10 cellular contexts compared by ENCODE assay signal in the genomic region with DNA sequence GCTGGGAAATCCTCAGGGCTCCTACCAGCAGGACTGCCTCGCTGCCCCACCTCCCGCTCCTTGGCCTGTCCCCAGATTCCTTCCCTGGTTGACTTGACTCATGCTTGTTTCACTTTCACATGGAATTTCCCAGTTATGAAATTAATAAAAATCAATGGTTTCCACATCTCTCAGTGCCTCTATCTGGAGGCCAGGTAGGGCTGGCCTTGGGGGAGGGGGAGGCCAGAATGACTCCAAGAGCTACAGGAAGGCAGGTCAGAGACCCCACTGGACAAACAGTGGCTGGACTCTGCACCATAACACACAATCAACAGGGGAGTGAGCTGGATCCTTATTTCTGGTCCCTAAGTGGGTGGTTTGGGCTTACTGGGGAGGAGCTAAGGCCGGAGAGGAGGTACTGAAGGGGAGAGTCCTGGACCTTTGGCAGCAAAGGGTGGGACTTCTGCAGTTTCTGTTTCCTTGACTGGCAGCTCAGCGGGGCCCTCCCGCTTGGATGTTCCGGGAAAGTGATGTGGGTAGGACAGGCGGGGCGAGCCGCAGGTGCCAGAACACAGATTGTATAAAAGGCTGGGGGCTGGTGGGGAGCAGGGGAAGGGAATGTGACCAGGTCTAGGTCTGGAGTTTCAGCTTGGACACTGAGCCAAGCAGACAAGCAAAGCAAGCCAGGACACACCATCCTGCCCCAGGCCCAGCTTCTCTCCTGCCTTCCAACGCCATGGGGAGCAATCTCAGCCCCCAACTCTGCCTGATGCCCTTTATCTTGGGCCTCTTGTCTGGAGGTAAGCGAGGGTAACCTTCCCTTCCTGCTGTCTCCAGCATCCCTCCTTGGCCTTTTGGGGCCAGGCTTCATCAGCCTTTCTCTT. TPM values are rescaled to one million over a fixed set of nuclear protein-coding genes. Genes with fewer than 3 reads are reported as not detected.
A peak's percentile ranks its signal among the peaks of the same experiment; 100 is the strongest.
DNase-seq lines count a peak whose midpoint lies in the region; ATAC-seq and TF ChIP-seq lines count a peak whose summit lies in the region.
"Had no signal": no experiment of that assay in that cellular context is flagged by ENCODE, and none has a peak within 500 bp of the region (broad histone marks: within the 10 kb centered on the region; RNA-seq: fewer than 3 reads in every experiment).

CFB (plus strand) TSS at position 589 of the 863 bp plus-strand sequence; CDS start at position 716, 127 bp downstream.

- no peak for TF ChIP-seq EP300 in SK-N-SH (IDR thresholded peaks at IDR 0.05; ENCODE audit: borderline replicate concordance in 1 of 2, low read depth in 1 of 2, low read length in 1 of 2)

- H3K36me3 ChIP-seq in Caco-2 (ENCODE audit: control insufficient read depth, insufficient read depth, low read length) (no peaks in the 10 kb centered on the region), SK-N-SH (replicated peaks in 1 of 2; ENCODE audit: control insufficient read depth in 1 of 2, insufficient read depth in 2 of 2, low read length in 1 of 2) (peaks cover 0 to under 1% of the 10 kb centered on the region in 2 experiments)

- no peak for TF ChIP-seq POLR2A in erythroblast (IDR thresholded peaks at IDR 0.05; ENCODE audit: low read length)

- no peak for TF ChIP-seq RAD21 in SK-N-SH (IDR thresholded peaks at IDR 0.05; ENCODE audit: low read length)

- H3K4me3 Mint-ChIP-seq in Caco-2 (ENCODE audit: unreplicated experiment) (peak within 1 kb of the TSS; percentile 58), progenitor cell of endocrine pancreas (ENCODE audit: low read depth) (peak within 1 kb of the TSS; percentile 33)
- H3K4me3 Mint-ChIP-seq: natural killer cell treated with Interleukin-12 subunit alpha and Interleukin-12 subunit beta and Interleukin-15 and Interleukin-18, amount 100 ng/mL, for 72 hours; T-helper 17 cell had no signal

- peaks cover 15% of the 10 kb centered on the region for H3F3A ChIP-seq in SK-N-SH (replicated peaks; ENCODE audit: insufficient read depth)

- H3K36me3 Mint-ChIP-seq in Caco-2 (ENCODE audit: insufficient read depth, unreplicated experiment) (peaks cover 23% of the 10 kb centered on the region), progenitor cell of endocrine pancreas (ENCODE audit: insufficient read depth) (no peaks in the 10 kb centered on the region)
- H3K36me3 Mint-ChIP-seq: natural killer cell treated with Interleukin-12 subunit alpha and Interleukin-12 subunit beta and Interleukin-15 and Interleukin-18, amount 100 ng/mL, for 72 hours had no signal

- H4K20me1 ChIP-seq in SK-N-SH (ENCODE audit: insufficient read depth): no peaks in the 10 kb centered on the region

- peak within 1 kb of the TSS; percentile 33 for H3K4me3 ChIP-seq in Caco-2 (ENCODE audit: low read depth, low read length)
- peak within 1 kb of the TSS; percentile 36 to 49; a peak in 3 of 4 replicates for H3K4me3 ChIP-seq in SK-N-SH (ENCODE audit: low read depth in 2 of 2, low read length in 1 of 2)
- peak within 1 kb of the TSS; percentile 34 for H3K4me3 ChIP-seq in fibroblast of pulmonary artery (replicated peaks; ENCODE audit: low read depth, low read length)

- H2AFZ ChIP-seq in SK-N-SH (ENCODE audit: low read depth): peak within 1 kb of the TSS; percentile 89

- intact Hi-C loops in Caco-2 (cut with micrococcal nuclease; ENCODE audit: unreplicated experiment): loop anchor here (1.0 kb wide), 1 partner anchor 14 kb away; the partner anchor contains the start of gene SKIC2

- H3K79me2 ChIP-seq in SK-N-SH (ENCODE audit: insufficient read depth): no peaks in the 10 kb centered on the region

- peak within 1 kb of the TSS; percentile 78 for H3K4me2 ChIP-seq in SK-N-SH

- H3K27me3 Mint-ChIP-seq in Caco-2 (ENCODE audit: insufficient read depth, unreplicated experiment) (no peaks in the 10 kb centered on the region), progenitor cell of endocrine pancreas (peaks cover 11% of the 10 kb centered on the region)

- in situ Hi-C loops in GM13976 (cut with MboI; ENCODE audit: low sequenced_read_pairs, unreplicated experiment): no loop called here

- H3K27ac ChIP-seq in SK-N-SH (ENCODE audit: low read depth in 2 of 2, low read length in 1 of 2): peak within 1 kb of the TSS; percentile 80 to 92

- WGBS in SK-N-SH (ENCODE audit: low lambda C conversion rate): 13% methylated on average over 9 of the region's 11 CpGs

- H3K9ac ChIP-seq in SK-N-SH: peak within 1 kb of the TSS; percentile 52

- H3K27me3 ChIP-seq in Caco-2 (replicated peaks; ENCODE audit: control insufficient read depth, insufficient read depth, low read length) (no peaks in the 10 kb centered on the region), SK-N-SH (ENCODE audit: insufficient read depth) (no peaks in the 10 kb centered on the region)

- no TSS peak for BruUV-seq in Caco-2 (replicated peaks; lab: Mats Ljungman, UMichigan)

- TF ChIP-seq CTCF in Caco-2 (IDR thresholded peaks at IDR 0.05; ENCODE audit: insufficient read depth in 1 of 2, low read depth in 1 of 2, low read length in 1 of 2, severe bottlenecking in 1 of 2, unreplicated experiment in 1 of 2) (no peak), SK-N-SH (IDR thresholded peaks at IDR 0.05) (no peak), fibroblast of pulmonary artery (IDR thresholded peaks at IDR 0.05; ENCODE audit: low read length, missing control alignments) (no peak), progenitor cell of endocrine pancreas (IDR thresholded peaks at IDR 0.05; ENCODE audit: unreplicated experiment) (no peak), GM13976 (IDR thresholded peaks at IDR 0.05; ENCODE audit: borderline replicate concordance, control extremely low read depth, extremely low read depth, insufficient read depth, missing control alignments) (no peak)

- ATAC-seq in HG02623 (IDR thresholded peaks at IDR 0.05; ENCODE audit: unreplicated experiment): no peak
- ATAC-seq: T-helper 17 cell had no signal

- H3K27ac Mint-ChIP-seq in Caco-2 (ENCODE audit: unreplicated experiment) (peak within 1 kb of the TSS; percentile 94), progenitor cell of endocrine pancreas (peak within 1 kb of the TSS; percentile 71)
- H3K27ac Mint-ChIP-seq: T-helper 17 cell had no signal

- H3K9me3 ChIP-seq in Caco-2: no peaks in the 10 kb centered on the region
- H3K9me3 ChIP-seq in SK-N-SH: no peaks in the 10 kb centered on the region

- CTCF ChIA-PET in Caco-2 (lab: Charles Lee): interaction anchor here (0.6 to 1.2 kb wide), 7 partner anchors 12 to 1019 kb away, joined by 3 to 5 read pairs (median 3); partner anchors contain the start of genes FKBPL and SKIC2
- CTCF ChIA-PET in SK-N-SH (lab: Yijun Ruan, JAX): no interaction called here

- POLR2A ChIA-PET in Caco-2 (lab: Charles Lee): interaction anchor here (0.6 to 1.6 kb wide), 14 partner anchors 13 to 1305 kb away, joined by 3 to 19 read pairs (median 4); partner anchors contain the start of genes DXO, EHMT2, GPANK1 and HSPA1A
- POLR2A ChIA-PET in SK-N-SH (lab: Yijun Ruan, JAX): no interaction called here

- H3K4me1 Mint-ChIP-seq in Caco-2 (ENCODE audit: low read depth, unreplicated experiment) (peaks cover 49% of the 10 kb centered on the region), progenitor cell of endocrine pancreas (ENCODE audit: low read depth) (peaks cover 17% of the 10 kb centered on the region)

- H3K4me1 ChIP-seq in Caco-2 (peaks cover 41% of the 10 kb centered on the region), SK-N-SH (ENCODE audit: control insufficient read depth in 1 of 2, insufficient read depth in 2 of 2, low read depth in 1 of 2, low read length in 1 of 2) (peaks cover 9 to 14% of the 10 kb centered on the region in 2 experiments; a peak in 1 of 4 replicates)

- peak; percentile 88 to 93 for DNase-seq in Caco-2
- DNase-seq in SK-N-SH: no peak
- DNase-seq in fibroblast of pulmonary artery (ENCODE audit: low read depth): peak; percentile 90
- no peak for DNase-seq in progenitor cell of endocrine pancreas (ENCODE audit: low spot score, unreplicated experiment)
- DNase-seq in NCI-H2171 treated with DMSO at 0.1 percent for 48 hours (lab: John Stamatoyannopoulos, UW): no peak
- DNase-seq in GM13976 (ENCODE audit: low spot score): no peak
- DNase-seq in erythroblast (lab: John Stamatoyannopoulos, UW): no peak
- DNase-seq: T-helper 17 cell had no signal

- H3K9me2 ChIP-seq in SK-N-SH: no peaks in the 10 kb centered on the region

- H3K9me3 Mint-ChIP-seq in Caco-2 (ENCODE audit: unreplicated experiment) (no peaks in the 10 kb centered on the region), progenitor cell of endocrine pancreas (ENCODE audit: low read depth) (no peaks in the 10 kb centered on the region)
- H3K9me3 Mint-ChIP-seq: natural killer cell treated with Interleukin-12 subunit alpha and Interleukin-12 subunit beta and Interleukin-15 and Interleukin-18, amount 100 ng/mL, for 72 hours had no signal

TF ChIP-seq in SK-N-SH, 30 proteins besides CTCF, POLR2A, EP300 and RAD21:
- TF ChIP-seq EZH2phosphoT487 (IDR thresholded peaks at IDR 0.05; ENCODE audit: borderline replicate concordance, low read depth): no peak
- TF ChIP-seq TAF1 (IDR thresholded peaks at IDR 0.05; ENCODE audit: borderline replicate concordance, low read depth, low read length): no peak
- TF ChIP-seq, protein P1, sequence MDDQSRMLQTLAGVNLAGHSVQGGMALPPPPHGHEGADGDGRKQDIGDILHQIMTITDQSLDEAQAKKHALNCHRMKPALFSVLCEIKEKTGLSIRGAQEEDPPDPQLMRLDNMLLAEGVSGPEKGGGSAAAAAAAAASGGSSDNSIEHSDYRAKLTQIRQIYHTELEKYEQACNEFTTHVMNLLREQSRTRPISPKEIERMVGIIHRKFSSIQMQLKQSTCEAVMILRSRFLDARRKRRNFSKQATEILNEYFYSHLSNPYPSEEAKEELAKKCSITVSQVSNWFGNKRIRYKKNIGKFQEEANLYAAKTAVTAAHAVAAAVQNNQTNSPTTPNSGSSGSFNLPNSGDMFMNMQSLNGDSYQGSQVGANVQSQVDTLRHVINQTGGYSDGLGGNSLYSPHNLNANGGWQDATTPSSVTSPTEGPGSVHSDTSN (IDR thresholded peaks at IDR 0.05): peak; percentile 94
- peak; percentile 56; the same call in 1 of the 2 replicates for TF ChIP-seq FOSL2 (IDR thresholded peaks at IDR 0.05; ENCODE audit: borderline replicate concordance, low read depth)
- TF ChIP-seq TCF12 (IDR thresholded peaks at IDR 0.05): peak; percentile 20; the same call in 1 of the 2 replicates
- no peak for TF ChIP-seq FOXJ3 (CRISPR knock-in tag; IDR thresholded peaks at IDR 0.05)
- no peak for TF ChIP-seq YY1 (IDR thresholded peaks at IDR 0.05; ENCODE audit: low read depth)
- no peak for TF ChIP-seq POLR2AphosphoS5 (IDR thresholded peaks at IDR 0.05; ENCODE audit: low read depth, low read length)
- peak; percentile 46; the same call in 1 of the 2 replicates for TF ChIP-seq NFIC (IDR thresholded peaks at IDR 0.05; ENCODE audit: borderline replicate concordance)
- TF ChIP-seq TEAD4 (IDR thresholded peaks at IDR 0.05; ENCODE audit: borderline replicate concordance, insufficient read depth): no peak
- no peak for TF ChIP-seq MEF2A (IDR thresholded peaks at IDR 0.05; ENCODE audit: borderline replicate concordance, low read depth)

RNA-seq across cellular contexts. Expression of gene CFB, which starts in this region (rescaled TPM):
- 31.0 and 32.1 TPM in 2 replicates for total RNA-seq in Caco-2 (2022)
- polyA plus RNA-seq in SK-N-SH (2012; rRNA removed): 42.1 and 64.4 TPM in 2 replicates
- 37.7 and 44.3 TPM in 2 replicates for polyA plus RNA-seq in SK-N-SH (2012; cell fraction: cytosol; rRNA removed)
- polyA plus RNA-seq in SK-N-SH (2012; cell fraction: nucleus; rRNA removed): 74.0 and 102 TPM in 2 replicates
- 3.9 and 4.7 TPM in 2 replicates for total RNA-seq in progenitor cell of endocrine pancreas

Comparison
In these comparisons a context has a peak if more than half of its experiments do, and no peak if none do; other contexts are left out.
1. DNase-seq: peak in Caco-2 (2 of 2) and fibroblast of pulmonary artery (single experiment); none in SK-N-SH (single experiment), progenitor cell of endocrine pancreas (single experiment), NCI-H2171 treated with DMSO at 0.1 percent for 48 hours (single experiment), GM13976 (single experiment) and erythroblast (0 of 2).
2. Peak in every context shown above with its lines, with median percentiles within 50 percentile points of each other: H3K4me3 ChIP-seq.